In the genomic region with DNA sequence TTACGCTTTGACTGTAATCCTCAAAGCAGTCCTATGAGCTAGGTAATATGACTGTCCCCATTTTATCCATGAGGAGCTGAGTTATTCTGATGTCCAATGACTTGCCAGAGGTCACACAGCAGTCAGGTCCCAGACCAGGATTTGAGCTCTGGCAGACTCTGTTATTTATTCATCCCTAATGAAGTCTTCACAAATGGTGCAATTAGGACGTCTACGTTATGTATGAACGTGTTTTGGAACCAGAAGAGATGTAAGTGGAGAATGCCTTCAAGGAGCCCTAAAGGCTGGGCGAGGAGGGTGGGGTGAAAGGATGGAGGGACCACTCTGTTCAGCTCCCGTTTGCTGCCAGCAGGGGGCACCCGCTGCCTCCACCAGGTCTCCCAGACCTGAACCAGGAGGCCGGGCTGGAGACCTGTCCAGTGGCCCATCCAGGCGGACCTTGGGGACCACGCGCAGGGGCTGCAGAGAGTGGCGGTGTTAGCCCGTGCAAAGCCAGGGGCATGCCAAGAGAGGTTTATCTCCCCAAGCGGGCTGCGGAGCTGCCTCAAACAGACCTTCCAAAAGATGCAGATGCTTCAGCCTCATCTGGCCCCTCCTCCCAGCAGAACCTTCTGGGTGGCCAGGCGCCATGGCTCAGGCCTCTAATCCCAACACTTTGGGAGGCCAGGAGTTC, we compare ENCODE assay signal across 8 cellular contexts. TPM values are rescaled to one million over a fixed set of nuclear protein-coding genes. Genes with fewer than 3 reads are reported as not detected.
A peak's percentile ranks its signal among the peaks of the same experiment; 100 is the strongest.
DNase-seq lines count a peak whose midpoint lies in the region; ATAC-seq and TF ChIP-seq lines count a peak whose summit lies in the region.

No MANE protein-coding gene starts in this region.

- peak; percentile 75 for DNase-seq in GM12865 (ENCODE audit: low read depth)
- DNase-seq in M059J (ENCODE audit: low read depth): peak; percentile 79
- DNase-seq in T-helper 1 cell: peak; percentile 53 to 71 (median 64)
- peak; percentile 58 for DNase-seq in activated naive CD8-positive, alpha-beta T cell treated with anti-CD3 and anti-CD28 coated beads, Interleukin-2, amount 50 U/mL, for 16 hours (ENCODE audit: low read depth, low spot score)
- DNase-seq in left ventricle myocardium superior: peak; percentile 85
- peak in 1 of 2 donors; percentile 36 for DNase-seq in gastrocnemius medialis

- no peaks in the 10 kb centered on the region for H3K4me1 ChIP-seq in gastrocnemius medialis

- peaks cover 0 to 7% (median 4%) of the 10 kb centered on the region in 3 donors for H3K27me3 ChIP-seq in gastrocnemius medialis

- H3K36me3 ChIP-seq in gastrocnemius medialis: no peaks in the 10 kb centered on the region

- H3K27ac ChIP-seq in gastrocnemius medialis: no peak overlapping the region

- H3K4me3 ChIP-seq in GM12865 (ENCODE audit: low read depth, low read length): no peak overlapping the region
- H3K4me3 ChIP-seq in gastrocnemius medialis: no peak overlapping the region

- ATAC-seq in left ventricle myocardium superior (peak; percentile 81), gastrocnemius medialis (peak; percentile 52 to 74), HG02623 (IDR thresholded peaks at IDR 0.05; ENCODE audit: unreplicated experiment) (no peak), HG02798 (IDR thresholded peaks at IDR 0.05; ENCODE audit: poor library complexity, unreplicated experiment) (no peak)

- TF ChIP-seq POLR2A in gastrocnemius medialis (IDR thresholded peaks at IDR 0.05): no peak

- no peaks in the 10 kb centered on the region for H3K9me3 ChIP-seq in gastrocnemius medialis

- peak; percentile 92 for TF ChIP-seq CTCF in GM12865 (IDR thresholded peaks at IDR 0.05; ENCODE audit: insufficient read depth, low read depth, low read length, missing control alignments)
- peak in 4 of 5 experiments; percentile 47 to 77 (median 62) for TF ChIP-seq CTCF in gastrocnemius medialis (IDR thresholded peaks at IDR 0.05 in 4 of 5, conservative IDR thresholded peaks at IDR 0.05 in 1 of 5)

- intact Hi-C loops in left ventricle myocardium superior (cut with micrococcal nuclease): no loop called here
- intact Hi-C loops in gastrocnemius medialis (cut with DNase I; ENCODE audit: low total_unique reads): no loop called here

- in situ Hi-C loops in gastrocnemius medialis (cut with MboI; ENCODE audit: low sequenced_read_pairs in 4 of 4): no loop called here

RNA-seq across cellular contexts. Expression of a gene that starts 15.2 kb away (rescaled TPM):
- 8.4 and 13.0 TPM in 2 replicates for total RNA-seq in M059J (2014; rRNA removed; shearing (Covaris generic))
- total RNA-seq in left ventricle myocardium superior (10.0 TPM), gastrocnemius medialis (10 to 100 TPM in 3 of 4 donors, 1 to 10 TPM in 1; 8.3 to 19.1 (median 12.7) TPM)

RNA-seq across cellular contexts. Expression of a gene that starts 21.5 kb away (rescaled TPM):
- 1.5 and 2.3 TPM in 2 replicates for total RNA-seq in M059J (2014; rRNA removed; shearing (Covaris generic))
- total RNA-seq in left ventricle myocardium superior (0.64 TPM), gastrocnemius medialis (1 to 10 TPM in 1 of 4 donors, under 1 TPM in 3; 0.51 to 1.4 (median 0.67) TPM)

RNA-seq across cellular contexts. Expression of a gene that starts 41.8 kb away (rescaled TPM):
- total RNA-seq in M059J (2014; rRNA removed; shearing (Covaris generic)): 0.37 and 1.8 TPM in 2 replicates
- total RNA-seq in left ventricle myocardium superior (1.3 TPM), gastrocnemius medialis (not detected)

RNA-seq across cellular contexts. Expression of a gene that starts 52.8 kb away (rescaled TPM):
- 11.1 and 14.5 TPM in 2 replicates for total RNA-seq in M059J (2014; rRNA removed; shearing (Covaris generic))
- total RNA-seq in left ventricle myocardium superior (26.2 TPM), gastrocnemius medialis (10 to 100 TPM; 32.1 to 51.2 (median 37.0) TPM)

Comparison
In these comparisons a context has a peak if more than half of its experiments do, and no peak if none do; other contexts are left out.
1. ATAC-seq: peak in left ventricle myocardium superior (single experiment) and gastrocnemius medialis (2 of 2); none in HG02623 (single experiment) and HG02798 (single experiment).